In the genomic region with DNA sequence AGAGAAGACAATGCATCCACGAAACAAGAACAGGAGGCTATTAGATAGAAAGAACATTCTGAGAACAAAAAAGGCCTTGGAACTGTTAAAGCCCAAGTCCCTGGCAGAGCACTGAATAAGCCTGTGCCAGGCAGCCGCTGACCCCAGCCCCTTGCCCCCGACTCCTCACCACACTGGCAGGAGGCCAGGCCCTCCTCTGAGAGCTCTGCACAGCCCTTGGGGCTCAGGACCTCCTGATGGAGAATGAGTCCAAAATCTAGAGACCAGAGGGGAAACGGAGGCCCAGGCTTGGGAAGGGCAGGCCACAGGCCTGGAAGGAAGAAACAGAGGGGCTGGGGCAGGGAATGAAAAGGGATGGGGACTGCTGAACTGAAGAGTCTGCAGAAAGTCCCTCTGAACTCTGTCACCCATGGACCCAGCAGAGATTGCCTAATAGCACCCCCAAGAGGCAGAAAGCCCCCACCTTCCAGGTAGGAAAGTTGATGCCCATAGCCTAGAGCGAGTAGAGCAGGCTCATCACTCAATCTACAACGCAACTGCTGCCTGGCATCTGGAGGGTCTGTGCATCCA, we compare ENCODE assay signal across 22 cellular contexts. TPM values are rescaled to one million over a fixed set of nuclear protein-coding genes. Genes with fewer than 3 reads are reported as not detected.
A peak's percentile ranks its signal among the peaks of the same experiment; 100 is the strongest.
DNase-seq lines count a peak whose midpoint lies in the region; ATAC-seq and TF ChIP-seq lines count a peak whose summit lies in the region.
"Had no signal": no experiment of that assay in that cellular context is flagged by ENCODE, and none has a peak within 500 bp of the region (broad histone marks: within the 10 kb centered on the region; RNA-seq: fewer than 3 reads in every experiment).

No MANE protein-coding gene starts in this region.

- H3K79me2 ChIP-seq in SK-N-SH (ENCODE audit: insufficient read depth) (no peaks in the 10 kb centered on the region), OCI-LY7 (ENCODE audit: insufficient read depth, low read depth, low read length) (no peaks in the 10 kb centered on the region)

- no peaks in the 10 kb centered on the region for H3K36me3 ChIP-seq in SK-N-SH (replicated peaks in 1 of 2; ENCODE audit: control insufficient read depth in 1 of 2, insufficient read depth in 2 of 2, low read length in 1 of 2)
- no peaks in the 10 kb centered on the region for H3K36me3 ChIP-seq in RWPE2 (ENCODE audit: low read depth)
- H3K36me3 ChIP-seq in spleen = no peaks in the 10 kb centered on the region
- H3K36me3 ChIP-seq in OCI-LY7 (ENCODE audit: insufficient read depth, low read length) = no peaks in the 10 kb centered on the region

- ATAC-seq in SK-N-SH treated with all-trans-retinoic acid at 6 μM for 48 hours (no peak), RWPE2 (ENCODE audit: low read depth) (no peak), right cardiac atrium (no peak), HG03108 (IDR thresholded peaks at IDR 0.05; ENCODE audit: unreplicated experiment) (no peak)
- ATAC-seq: activated T-helper 17 cell treated with anti-CD3 and anti-CD28 coated beads, Interleukin-2, amount 50 U/mL, for 72 hours; body of pancreas had no signal

- peaks cover 15 to 43% of the 10 kb centered on the region in 2 experiments; a peak in 3 of 4 replicates for H3K4me1 ChIP-seq in SK-N-SH (ENCODE audit: control insufficient read depth in 1 of 2, insufficient read depth in 2 of 2, low read depth in 1 of 2, low read length in 1 of 2)
- no peaks in the 10 kb centered on the region for H3K4me1 ChIP-seq in RWPE2 (ENCODE audit: insufficient read depth, poor library complexity, severe bottlenecking)
- peaks cover 25% of the 10 kb centered on the region for H3K4me1 ChIP-seq in right cardiac atrium (ENCODE audit: control insufficient read depth, insufficient read depth, low read length)
- H3K4me1 ChIP-seq in spleen = peaks cover 0 to 17% (median 3%) of the 10 kb centered on the region in 6 donors
- H3K4me1 ChIP-seq in OCI-LY7 (ENCODE audit: insufficient read depth, low read length, poor library complexity, severe bottlenecking) = no peaks in the 10 kb centered on the region

- BruUV-seq in OCI-LY7 (replicated peaks; lab: Mats Ljungman, UMichigan) = no TSS peak

- TF ChIP-seq CTCF in SK-N-SH (IDR thresholded peaks at IDR 0.05) (0 out of 2 replicates have a peak, but pooled peaks have one; percentile 12), RWPE2 (IDR thresholded peaks at IDR 0.05; ENCODE audit: poor library complexity, severe bottlenecking) (no peak), spleen (IDR thresholded peaks at IDR 0.05 in 8 of 11, conservative IDR thresholded peaks at IDR 0.05 in 3 of 11) (no peak), OCI-LY7 (conservative IDR thresholded peaks at IDR 0.05; ENCODE audit: low read length) (no peak)

- H3K9ac ChIP-seq in SK-N-SH = no peak overlapping the region

- H3K9me2 ChIP-seq in SK-N-SH (no peaks in the 10 kb centered on the region), OCI-LY7 (ENCODE audit: insufficient read depth, low read length) (no peaks in the 10 kb centered on the region)

- H2AFZ ChIP-seq in SK-N-SH (ENCODE audit: low read depth) = no peak overlapping the region
- no peak overlapping the region for H2AFZ ChIP-seq in OCI-LY7 (ENCODE audit: low read length)

- CTCF ChIA-PET in SK-N-SH (lab: Yijun Ruan, JAX) (interaction anchor here (0.9 to 2.1 kb wide), 4 partner anchors 10 to 232 kb away, joined by 3 to 6 read pairs (median 4); no protein-coding TSS in a partner anchor), OCI-LY7 (lab: Charles Lee; ENCODE audit: unreplicated experiment) (no interaction called here)

- H3K4me3 ChIP-seq in SK-N-SH (ENCODE audit: low read depth in 2 of 2, low read length in 1 of 2) (no peak overlapping the region), RWPE2 (ENCODE audit: severe bottlenecking) (no peak overlapping the region), right cardiac atrium (ENCODE audit: low read length) (no peak overlapping the region), spleen (no peak overlapping the region), OCI-LY7 (ENCODE audit: low read depth, low read length, poor library complexity, severe bottlenecking) (no peak overlapping the region)
- H3K4me3 ChIP-seq: body of pancreas, smooth muscle cell had no signal

- DNase-seq in SK-N-SH (peak; percentile 7), RWPE2 (ENCODE audit: low spot score) (peak; percentile 20), right cardiac atrium (peak in 1 of 3 donors; percentile 43), spleen (peak; percentile 46), OCI-LY7 (ENCODE audit: low spot score) (no peak), superior temporal gyrus (ENCODE audit: extremely low spot score) (no peak)
- DNase-seq: activated CD4-positive, alpha-beta T cell treated with anti-CD3 and anti-CD28 coated beads, Interleukin-2, amount 10 ng/mL, durations not matched to agents 7 days and 5 days; activated naive CD8-positive, alpha-beta T cell treated with anti-CD3 and anti-CD28 coated beads for 36 hours; AML-193; cortex of kidney; hypothalamus; mesenchymal stem cell; naive B cell; NCI-H524 treated with DMSO at 0.1 percent for 48 hours; SHP77; stimulated activated CD4-positive, alpha-beta T cell treated with anti-CD3 and anti-CD28 coated beads, Interleukin-4, amount 100 ng/mL, for 1 hour had no signal

- H3K4me2 ChIP-seq in SK-N-SH (no peak overlapping the region), OCI-LY7 (ENCODE audit: low read length) (no peak overlapping the region)
- H3K4me2 ChIP-seq: smooth muscle cell had no signal

- no peak for TF ChIP-seq EP300 in SK-N-SH (IDR thresholded peaks at IDR 0.05; ENCODE audit: borderline replicate concordance in 1 of 2, low read depth in 1 of 2, low read length in 1 of 2)

- peak; percentile 35; the same call in 1 of the 2 replicates for TF ChIP-seq RAD21 in SK-N-SH (IDR thresholded peaks at IDR 0.05; ENCODE audit: low read length)

- H4K20me1 ChIP-seq in SK-N-SH (ENCODE audit: insufficient read depth) (no peaks in the 10 kb centered on the region), OCI-LY7 (ENCODE audit: insufficient read depth, low read length) (no peaks in the 10 kb centered on the region)

- H3K9me3 ChIP-seq in SK-N-SH (no peaks in the 10 kb centered on the region), RWPE2 (ENCODE audit: severe bottlenecking) (no peaks in the 10 kb centered on the region), right cardiac atrium (ENCODE audit: control insufficient read depth, low read length) (no peaks in the 10 kb centered on the region), spleen (no peaks in the 10 kb centered on the region), OCI-LY7 (ENCODE audit: low read length) (no peaks in the 10 kb centered on the region)
- H3K9me3 ChIP-seq: body of pancreas had no signal

- H3K27ac ChIP-seq in SK-N-SH (ENCODE audit: low read depth in 2 of 2, low read length in 1 of 2) = no peak overlapping the region
- no peak overlapping the region for H3K27ac ChIP-seq in RWPE2 (ENCODE audit: poor library complexity, severe bottlenecking)
- H3K27ac ChIP-seq in right cardiac atrium (ENCODE audit: low read length) = peak overlapping the region; percentile 26
- no peak overlapping the region for H3K27ac ChIP-seq in spleen
- H3K27ac ChIP-seq in OCI-LY7 (ENCODE audit: low read depth, low read length, poor library complexity, severe bottlenecking) = no peak overlapping the region
- H3K27ac ChIP-seq: body of pancreas had no signal

- H3F3A ChIP-seq in SK-N-SH (replicated peaks; ENCODE audit: insufficient read depth) = no peaks in the 10 kb centered on the region

- H3K27me3 ChIP-seq in SK-N-SH (ENCODE audit: insufficient read depth) (no peaks in the 10 kb centered on the region), RWPE2 (ENCODE audit: insufficient read depth, poor library complexity, severe bottlenecking) (no peaks in the 10 kb centered on the region), right cardiac atrium (ENCODE audit: control insufficient read depth, insufficient read depth) (no peaks in the 10 kb centered on the region), spleen (replicated peaks in 1 of 7) (no peaks in the 10 kb centered on the region)
- H3K27me3 ChIP-seq: body of pancreas had no signal

- intact Hi-C loops in right cardiac atrium (cut with DNase I) (no loop called here), spleen (cut with DNase I; ENCODE audit: low total_unique reads) (no loop called here), OCI-LY7 (cut with micrococcal nuclease; ENCODE audit: unreplicated experiment) (no loop called here)

- POLR2A ChIA-PET in SK-N-SH (lab: Yijun Ruan, JAX) = no interaction called here
- POLR2A ChIA-PET in OCI-LY7 (lab: Charles Lee) = interaction anchor here (0.5 kb wide), 1 partner anchor 15 kb away, joined by 4 read pairs; no protein-coding TSS in a partner anchor

- 83% methylated on average over 4 of the region's 6 CpGs for WGBS in SK-N-SH (ENCODE audit: low lambda C conversion rate)
- WGBS in right cardiac atrium = 81% methylated on average over 6 of the region's 6 CpGs
- WGBS in spleen, 5 donors = 82 to 93% (median 87%) methylated on average over 6 of the region's 6 CpGs

- TF ChIP-seq POLR2A in spleen (IDR thresholded peaks at IDR 0.05) = no peak

TF ChIP-seq in SK-N-SH, 30 proteins besides CTCF, POLR2A, EP300 and RAD21 (continues in another document):
- no peak for TF ChIP-seq GABPA (IDR thresholded peaks at IDR 0.05; ENCODE audit: low read depth)
- TF ChIP-seq FOXJ3 (CRISPR knock-in tag; IDR thresholded peaks at IDR 0.05) = no peak
- TF ChIP-seq NFIC (IDR thresholded peaks at IDR 0.05; ENCODE audit: borderline replicate concordance) = no peak
- TF ChIP-seq MXI1 (IDR thresholded peaks at IDR 0.05; ENCODE audit: low read depth, low read length) = no peak

TF ChIP-seq in SK-N-SH treated with all-trans-retinoic acid at 6 μM for 48 hours, 23 proteins besides CTCF, POLR2A, EP300 and RAD21 (continues in another document):
- TF ChIP-seq PPARA (CRISPR knock-in tag; IDR thresholded peaks at IDR 0.05; ENCODE audit: borderline replicate concordance) (no peak), BACH2 (CRISPR knock-in tag; IDR thresholded peaks at IDR 0.05; ENCODE audit: borderline replicate concordance) (no peak), ZC3H10 (CRISPR knock-in tag; IDR thresholded peaks at IDR 0.05) (no peak), CSDC2 (CRISPR knock-in tag; IDR thresholded peaks at IDR 0.05) (no peak), OSR1 (CRISPR knock-in tag; IDR thresholded peaks at IDR 0.05) (no peak)

RNA-seq across cellular contexts. Expression of a gene that starts 18.3 kb away (rescaled TPM):
- polyA plus RNA-seq in SK-N-SH (2012; rRNA removed) (10.5 and 12.1 TPM in 2 replicates), right cardiac atrium (243 TPM), spleen (10 to 100 TPM in 1 of 3 donors, 1 to 10 TPM in 2; 6.9 to 48.7 (median 8.6) TPM)
- 7.1 and 10.2 TPM in 2 replicates for polyA plus RNA-seq in SK-N-SH (2012; cell fraction: cytosol; rRNA removed)
- polyA plus RNA-seq in SK-N-SH (2012; cell fraction: nucleus; rRNA removed) = 34.1 and 40.8 TPM in 2 replicates
- total RNA-seq in right cardiac atrium (100 to 1,000 TPM; 442 to 647 (median 536) TPM), spleen (100 to 1,000 TPM; 170 to 580 (median 273) TPM), OCI-LY7 (2022) (not detected in 2 replicates)
- total RNA-seq in OCI-LY7 (2014; rRNA removed; shearing (Covaris generic)) = not detected in 2 replicates

RNA-seq across cellular contexts. Expression of a gene that starts 48.0 kb away (rescaled TPM):
- polyA plus RNA-seq in SK-N-SH (2012; rRNA removed) (not detected in 2 replicates), right cardiac atrium (not detected), spleen (1 to 10 TPM in 2 of 3 donors, under 1 TPM in 1; 0.32 to 3.7 (median 2.7) TPM)
- not detected in 2 replicates for polyA plus RNA-seq in SK-N-SH (2012; cell fraction: cytosol; rRNA removed)
- polyA plus RNA-seq in SK-N-SH (2012; cell fraction: nucleus; rRNA removed) = 0.01 and 0.02 TPM in 2 replicates
- total RNA-seq in right cardiac atrium (not detected), spleen (1 to 10 TPM; 2.0 to 4.5 (median 2.6) TPM), OCI-LY7 (2022) (not detected in 2 replicates)
- total RNA-seq in OCI-LY7 (2014; rRNA removed; shearing (Covaris generic)) = not detected in 2 replicates
- total RNA-seq: body of pancreas, smooth muscle cell, urinary bladder had no signal

Comparison
In these comparisons a context has a peak if more than half of its experiments do, and no peak if none do; other contexts are left out.
1. DNase-seq: peak in SK-N-SH (single experiment), RWPE2 (single experiment) and spleen (single experiment); none in OCI-LY7 (single experiment) and superior temporal gyrus (single experiment).
2. RNA of a gene that starts 18.3 kb away (total RNA-seq): 442 to 647 TPM in right cardiac atrium and 170 to 580 TPM in spleen; not detected in OCI-LY7; every median in the first group is over 100 times any median in the second.